Comparison of ENCODE assay signal across 26 cellular contexts in the genomic region with DNA sequence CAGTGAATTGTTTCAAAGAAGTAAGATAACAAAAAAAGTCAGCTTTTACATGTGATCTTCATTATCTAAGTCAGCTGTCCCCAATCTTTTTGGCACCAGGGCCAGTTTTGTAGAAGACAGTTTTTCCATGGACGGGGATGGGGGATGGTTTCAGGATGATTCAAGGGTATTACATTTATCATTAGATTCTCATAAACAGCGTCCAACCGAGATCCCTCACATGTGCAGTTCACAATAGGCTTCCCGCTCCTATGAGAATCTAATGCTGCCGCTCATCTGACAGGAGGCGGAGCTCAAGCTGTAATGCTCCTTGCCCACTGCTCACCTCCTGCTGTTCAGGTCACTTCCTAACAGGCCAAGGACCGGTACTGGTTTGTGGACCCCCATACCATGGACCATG.
A peak's percentile ranks its signal among the peaks of the same experiment; 100 is the strongest.
DNase-seq lines count a peak whose midpoint lies in the region; ATAC-seq, FAIRE-seq and TF ChIP-seq lines count a peak whose summit lies in the region.
"Had no signal": no experiment of that assay in that cellular context is flagged by ENCODE, and none has a peak within 500 bp of the region (broad histone marks: within the 10 kb centered on the region; RNA-seq: fewer than 3 reads in every experiment).

No MANE protein-coding gene starts in this region.

- H3K27me3 ChIP-seq in IMR-90 (ENCODE audit: control insufficient read depth, insufficient read depth, low read length) (no peaks in the 10 kb centered on the region), adrenal gland (no peaks in the 10 kb centered on the region), H1 (replicated peaks in 1 of 4; ENCODE audit: control insufficient read depth in 3 of 4, extremely low read depth in 1 of 4, insufficient read depth in 3 of 4, low read length in 3 of 4) (no peaks in the 10 kb centered on the region)
- H3K27me3 ChIP-seq in CD8-positive, alpha-beta T cell (ENCODE audit: insufficient read depth, low read length) = no peaks in the 10 kb centered on the region
- H3K27me3 ChIP-seq: BE2C, BLaER1 had no signal

- H3K18ac ChIP-seq in IMR-90 (ENCODE audit: low read depth, low read length) (no peak overlapping the region), H1 (ENCODE audit: extremely low read depth, low read length) (no peak overlapping the region)

- H2BK15ac ChIP-seq in IMR-90 (ENCODE audit: low read depth, low read length) (no peak overlapping the region), H1 (ENCODE audit: low read length) (no peak overlapping the region)

- in situ Hi-C loops in IMR-90 (cut with MboI; ENCODE audit: low sequenced_read_pairs) = no loop called here

- H4K5ac ChIP-seq in IMR-90 (ENCODE audit: low read depth, low read length) (no peak overlapping the region), H1 (ENCODE audit: insufficient read length, low read depth, low read length) (no peak overlapping the region)

- H2BK5ac ChIP-seq in IMR-90 (ENCODE audit: low read depth, low read length, poor library complexity, severe bottlenecking) (no peak overlapping the region), H1 (ENCODE audit: low read depth, low read length) (no peak overlapping the region)

- ATAC-seq in IMR-90 (ENCODE audit: low read depth) = no peak
- no peak for ATAC-seq in sciatic nerve
- no peak for ATAC-seq in CD8-positive, alpha-beta T cell
- ATAC-seq: GM12878 had no signal

- H3K9me3 Mint-ChIP-seq in CD8-positive, alpha-beta T cell = no peaks in the 10 kb centered on the region

- no peaks in the 10 kb centered on the region for H3K79me2 ChIP-seq in H1 (ENCODE audit: control insufficient read depth in 1 of 2, insufficient read depth in 2 of 2, low read length in 2 of 2)

- H2AFZ ChIP-seq in IMR-90 (replicated peaks; ENCODE audit: low read length, poor library complexity) = peak overlapping the region; percentile 75
- H2AFZ ChIP-seq in H1 (ENCODE audit: low read length) = no peak overlapping the region

- H3K36me3 ChIP-seq in IMR-90 (ENCODE audit: control insufficient read depth, insufficient read depth, low read length) (no peaks in the 10 kb centered on the region), adrenal gland (replicated peaks in 1 of 2) (no peaks in the 10 kb centered on the region), H1 (ENCODE audit: control insufficient read depth in 2 of 4, insufficient read depth in 4 of 4, low read length in 3 of 4) (no peaks in the 10 kb centered on the region)
- H3K36me3 ChIP-seq in CD8-positive, alpha-beta T cell (ENCODE audit: insufficient read depth, low read length) = no peaks in the 10 kb centered on the region
- H3K36me3 ChIP-seq: BE2C, BLaER1 had no signal

- H3K4me2 ChIP-seq in IMR-90 (ENCODE audit: low read depth, low read length) (no peak overlapping the region), H1 (ENCODE audit: insufficient read depth in 1 of 2, low read depth in 2 of 2, low read length in 2 of 2) (no peak overlapping the region)
- H3K4me2 ChIP-seq: BLaER1 had no signal

- H4K20me1 ChIP-seq in IMR-90 (ENCODE audit: insufficient read depth, low read length) (no peaks in the 10 kb centered on the region), H1 (replicated peaks in 1 of 2; ENCODE audit: control insufficient read depth in 1 of 2, insufficient read depth in 2 of 2, low read length in 2 of 2) (no peaks in the 10 kb centered on the region)
- H4K20me1 ChIP-seq: BLaER1 had no signal

- H3K9me3 ChIP-seq in IMR-90 (ENCODE audit: control insufficient read depth, insufficient read depth, low read length) (no peaks in the 10 kb centered on the region), adrenal gland (replicated peaks in 1 of 3) (no peaks in the 10 kb centered on the region), H1 (ENCODE audit: insufficient read depth in 2 of 2, low read depth in 1 of 2, low read length in 1 of 2) (no peaks in the 10 kb centered on the region)
- H3K9me3 ChIP-seq in CD8-positive, alpha-beta T cell (ENCODE audit: low read length) = no peaks in the 10 kb centered on the region
- H3K9me3 ChIP-seq: BE2C, BLaER1, Caco-2 had no signal

- H4K91ac ChIP-seq in IMR-90 (ENCODE audit: insufficient read depth, low read depth, low read length) (no peak overlapping the region), H1 (replicated peaks; ENCODE audit: insufficient read length, low read length) (no peak overlapping the region)

- no peak overlapping the region for H3K14ac ChIP-seq in IMR-90 (replicated peaks; ENCODE audit: low read depth, low read length)
- H3K14ac ChIP-seq in H1 (ENCODE audit: insufficient read length) = no peak overlapping the region

- TF ChIP-seq CTCF in IMR-90 (conservative IDR thresholded peaks at IDR 0.05; ENCODE audit: low read depth, low read length) (no peak), adrenal gland (IDR thresholded peaks at IDR 0.05) (no peak), H1 (IDR thresholded peaks at IDR 0.05; ENCODE audit: control extremely low read depth in 1 of 3, insufficient read depth in 1 of 3, low read depth in 1 of 3, low read length in 3 of 3) (no peak)
- TF ChIP-seq CTCF in CD8-positive, alpha-beta T cell (IDR thresholded peaks at IDR 0.05) = no peak

- H3K9ac ChIP-seq in IMR-90 (ENCODE audit: low read depth, low read length) (no peak overlapping the region), H1 (replicated peaks in 1 of 4; ENCODE audit: extremely low read depth in 1 of 4, low read depth in 3 of 4, low read length in 3 of 4) (no peak overlapping the region)
- H3K9ac ChIP-seq: BLaER1 had no signal

- WGBS in IMR-90 (ENCODE audit: extremely low coverage in 2 of 2, insufficient read length in 1 of 2), 2 experiments = no CpG with 5 or more reads among the region's 7 CpGs
- WGBS in adrenal gland, 4 donors = 69 to 82% (median 73%) methylated on average over 6 to 7 of the region's 7 CpGs
- WGBS in H1 (ENCODE audit: extremely low coverage in 1 of 2, insufficient coverage in 1 of 2, insufficient read length in 1 of 2, insufficient replicate concordance in 2 of 2, low coverage in 1 of 2, low lambda C conversion rate in 2 of 2, missing lambda C conversion rate in 1 of 2), 2 experiments = 88% methylated on average over 7 of the region's 7 CpGs; no CpG with 5 or more reads in 1 of the 2 experiments

- H3K23ac ChIP-seq in IMR-90 (ENCODE audit: low read depth, low read length) (no peak overlapping the region), H1 (ENCODE audit: insufficient read length) (no peak overlapping the region)

- H2BK20ac ChIP-seq in IMR-90 (ENCODE audit: low read depth, low read length) (no peak overlapping the region), H1 (ENCODE audit: low read length) (no peak overlapping the region)

- H4K8ac ChIP-seq in IMR-90 (ENCODE audit: low read depth in 2 of 2, low read length in 2 of 2) = no peak overlapping the region
- H4K8ac ChIP-seq in H1 (ENCODE audit: extremely low read depth, insufficient read depth, low read length) = peak overlapping the region; percentile 7; the same call in 1 of the 2 replicates

- no peak overlapping the region for H2BK120ac ChIP-seq in IMR-90 (ENCODE audit: low read depth, low read length)
- no peak overlapping the region for H2BK120ac ChIP-seq in H1 (replicated peaks; ENCODE audit: low read depth, low read length)

- H3K27ac ChIP-seq in IMR-90 (ENCODE audit: insufficient read depth, low read length) = no peak overlapping the region
- H3K27ac ChIP-seq in adrenal gland = no peak overlapping the region
- H3K27ac ChIP-seq in H1 (ENCODE audit: low read depth, low read length) = no peak overlapping the region
- no peak overlapping the region for H3K27ac ChIP-seq in CD8-positive, alpha-beta T cell (ENCODE audit: low read depth, low read length)
- H3K27ac ChIP-seq: BLaER1 had no signal

- no peak for TF ChIP-seq RAD21 in IMR-90 (IDR thresholded peaks at IDR 0.05; ENCODE audit: low read length)
- TF ChIP-seq RAD21 in H1 (IDR thresholded peaks at IDR 0.05 in 1 of 2, conservative IDR thresholded peaks at IDR 0.05 in 1 of 2; ENCODE audit: low read depth in 2 of 2, low read length in 2 of 2) = no peak

- FAIRE-seq in H1 (lab: Jason Lieb, UNC) = no peak
- FAIRE-seq: A204.1, D721Med, GM12878, GM12892, GM18507, GM19239 had no signal

- H3K4me3 ChIP-seq in IMR-90 (ENCODE audit: insufficient read depth, low read depth, low read length) (no peak overlapping the region), adrenal gland (peak overlapping the region in 1 of 4 donors; percentile 17), H1 (ENCODE audit: extremely low read depth in 1 of 4, insufficient read depth in 2 of 4, low read depth in 3 of 4, low read length in 4 of 4) (no peak overlapping the region)
- no peak overlapping the region for H3K4me3 ChIP-seq in CD8-positive, alpha-beta T cell (ENCODE audit: low read depth, low read length)
- H3K4me3 ChIP-seq: BLaER1, GM12878 had no signal

- POLR2A ChIA-PET in IMR-90 (lab: Charles Lee; ENCODE audit: unreplicated experiment) = no interaction called here
- POLR2A ChIA-PET in H1 (lab: Charles Lee; ENCODE audit: partially characterized antibody) = no interaction called here
- POLR2A ChIA-PET in CD8-positive, alpha-beta T cell (lab: Charles Lee) = interaction anchor here (1.0 kb wide), 1 partner anchor 10 kb away, joined by 4 read pairs; no protein-coding TSS in a partner anchor

- dilution Hi-C loops in IMR-90 (cut with HindIII; ENCODE audit: low sequenced_read_pairs, unreplicated experiment) = no loop called here

- H2AK5ac ChIP-seq in IMR-90 (ENCODE audit: low read depth, low read length) = no peak overlapping the region
- no peak overlapping the region for H2AK5ac ChIP-seq in H1 (ENCODE audit: low read depth, low read length)

- no peaks in the 10 kb centered on the region for H3K23me2 ChIP-seq in H1 (ENCODE audit: low read depth, low read length)

- CTCF ChIA-PET in IMR-90 (lab: Yijun Ruan, JAX) (interaction anchor here (0.6 kb wide), 1 partner anchor 982 kb away, joined by 3 read pairs; no protein-coding TSS in a partner anchor), H1 (lab: Charles Lee; ENCODE audit: partially characterized antibody) (interaction anchor here (1.7 kb wide), 1 partner anchor 16 kb away, joined by 7 read pairs; no protein-coding TSS in a partner anchor)
- CTCF ChIA-PET in CD8-positive, alpha-beta T cell (lab: Charles Lee) = no interaction called here

- TF ChIP-seq POLR2A in IMR-90 (IDR thresholded peaks at IDR 0.05; ENCODE audit: low read depth, low read length) (no peak), adrenal gland (IDR thresholded peaks at IDR 0.05) (peak in 1 of 2 donors; percentile 60), H1 (IDR thresholded peaks at IDR 0.05; ENCODE audit: control extremely low read depth in 1 of 2, low read depth in 2 of 2, low read length in 2 of 2) (no peak)

- peak overlapping the region; percentile 55 for H2AK9ac ChIP-seq in IMR-90 (replicated peaks; ENCODE audit: low read depth, low read length, poor library complexity)

- H2BK12ac ChIP-seq in H1 (ENCODE audit: low read depth, low read length) = no peak overlapping the region

- H3K56ac ChIP-seq in IMR-90 (ENCODE audit: extremely low read depth, insufficient read depth, low read length) (no peak overlapping the region), H1 (replicated peaks; ENCODE audit: insufficient read length, low read depth, low read length) (no peak overlapping the region)

- H3K4ac ChIP-seq in IMR-90 (ENCODE audit: low read depth, low read length) = no peak overlapping the region
- H3K4ac ChIP-seq in H1 (replicated peaks; ENCODE audit: insufficient read length, low read depth, low read length) = no peak overlapping the region

- H3K4me1 Mint-ChIP-seq in CD8-positive, alpha-beta T cell (ENCODE audit: low read depth) = no peaks in the 10 kb centered on the region
- H3K4me1 Mint-ChIP-seq: CD14-positive monocyte; CD4-positive, alpha-beta memory T cell; CD4-positive, CD25-positive, alpha-beta regulatory T cell had no signal

- no peaks in the 10 kb centered on the region; the same call in 1 of the 2 replicates for H3K9me1 ChIP-seq in IMR-90 (ENCODE audit: insufficient read depth, low read length)

- BruUV-seq in IMR-90 (replicated peaks; lab: Mats Ljungman, UMichigan) = no TSS peak

- DNase-seq in IMR-90 (no peak), adrenal gland (peak in 6 of 7 donors; percentile 57 to 71 (median 68)), H1 (ENCODE audit: low read depth in 1 of 2, low spot score in 2 of 2) (no peak), head of caudate nucleus (no peak), sciatic nerve (ENCODE audit: low spot score) (no peak), DMS79 treated with DMSO at 0.1 percent for 48 hours (lab: John Stamatoyannopoulos, UW) (no peak)
- no peak for DNase-seq in CD8-positive, alpha-beta T cell
- DNase-seq: 8988T; ACHN; BE2C; C1 segment of cervical spinal cord; Caco-2; Calu3; CD4-positive, alpha-beta memory T cell; CD4-positive, CD25-positive, alpha-beta regulatory T cell; DND-41; EL; GDM1 had no signal

- H3K36me3 Mint-ChIP-seq in CD8-positive, alpha-beta T cell = no peaks in the 10 kb centered on the region
- H3K36me3 Mint-ChIP-seq: CD14-positive monocyte; CD4-positive, alpha-beta memory T cell; CD4-positive, CD25-positive, alpha-beta regulatory T cell had no signal

- no peaks in the 10 kb centered on the region for H3K79me1 ChIP-seq in IMR-90 (ENCODE audit: low read depth in 1 of 2, low read length in 2 of 2)
- no peaks in the 10 kb centered on the region for H3K79me1 ChIP-seq in H1 (ENCODE audit: low read depth, low read length)

- H3K27me3 Mint-ChIP-seq in CD8-positive, alpha-beta T cell (ENCODE audit: low read depth) = peaks cover 2% of the 10 kb centered on the region
- H3K27me3 Mint-ChIP-seq: CD4-positive, alpha-beta memory T cell; CD4-positive, CD25-positive, alpha-beta regulatory T cell had no signal

- no peak for TF ChIP-seq EP300 in H1 (IDR thresholded peaks at IDR 0.05; ENCODE audit: borderline replicate concordance in 1 of 2, low read depth in 2 of 2, low read length in 2 of 2)

- no peak overlapping the region for H3K4me3 Mint-ChIP-seq in CD8-positive, alpha-beta T cell
- H3K4me3 Mint-ChIP-seq: CD14-positive monocyte; CD4-positive, alpha-beta memory T cell; CD4-positive, CD25-positive, alpha-beta regulatory T cell had no signal

- no peak overlapping the region for H3K27ac Mint-ChIP-seq in CD8-positive, alpha-beta T cell
- H3K27ac Mint-ChIP-seq: CD14-positive monocyte; CD4-positive, alpha-beta memory T cell; CD4-positive, CD25-positive, alpha-beta regulatory T cell had no signal

- H3K4me1 ChIP-seq in IMR-90 (ENCODE audit: control insufficient read depth, insufficient read depth, low read length) (peaks cover 2% of the 10 kb centered on the region), adrenal gland (replicated peaks in 1 of 2) (peaks cover 0 to 17% of the 10 kb centered on the region in 2 donors), H1 (replicated peaks in 1 of 4; ENCODE audit: control insufficient read depth in 3 of 4, insufficient read depth in 4 of 4, low read length in 3 of 4) (no peaks in the 10 kb centered on the region; a peak in 1 of 7 replicates)
- H3K4me1 ChIP-seq in CD8-positive, alpha-beta T cell (ENCODE audit: insufficient read depth, low read length) = no peaks in the 10 kb centered on the region
- H3K4me1 ChIP-seq: BE2C, BLaER1, Caco-2 had no signal

- intact Hi-C loops in IMR-90 (cut with micrococcal nuclease) (no loop called here), adrenal gland (cut with DNase I) (no loop called here), head of caudate nucleus (cut with DNase I) (no loop called here), sciatic nerve (cut with DNase I) (no loop called here)
- intact Hi-C loops in CD8-positive, alpha-beta T cell (cut with DNase I, micrococcal nuclease) = no loop called here

Comparison
In these comparisons a context has a peak if more than half of its experiments do, and no peak if none do; other contexts are left out.
1. DNase-seq: peak in adrenal gland (6 of 7); none in IMR-90 (single experiment), H1 (0 of 2), head of caudate nucleus (0 of 42), sciatic nerve (single experiment), CD8-positive, alpha-beta T cell (0 of 7) and DMS79 treated with DMSO at 0.1 percent for 48 hours (single experiment).